ENCODE assay signal across 18 cellular contexts in genomic region chr20:44135811-44136204, GRCh38. TPM values are rescaled to one million over a fixed set of nuclear protein-coding genes. Genes with fewer than 3 reads are reported as not detected.
DNase-seq lines count a peak whose midpoint lies in the region; ATAC-seq and TF ChIP-seq lines count a peak whose summit lies in the region.
"Had no signal": no experiment of that assay in that cellular context is flagged by ENCODE, and none has a peak within 500 bp of the region (broad histone marks: within the 10 kb centered on the region; RNA-seq: fewer than 3 reads in every experiment).

No MANE protein-coding gene starts in this region.

- H3K4me3 Mint-ChIP-seq in activated CD4-positive, alpha-beta T cell treated with anti-CD3 and anti-CD28 coated beads, Interleukin-2, amount 10 ng/mL, durations not matched to agents 24 days and 14 days = no peak overlapping the region
- no peak overlapping the region for H3K4me3 Mint-ChIP-seq in activated T-helper 17 cell treated with anti-CD3 and anti-CD28 coated beads, Interleukin-2, amount 50 U/mL, for 72 hours
- no peak overlapping the region for H3K4me3 Mint-ChIP-seq in mesothelial cell of epicardium
- H3K4me3 Mint-ChIP-seq: neural crest cell had no signal

- no peak overlapping the region for H3K27ac Mint-ChIP-seq in activated CD4-positive, alpha-beta T cell treated with anti-CD3 and anti-CD28 coated beads, Interleukin-2, amount 10 ng/mL, durations not matched to agents 24 days and 14 days
- H3K27ac Mint-ChIP-seq in activated T-helper 17 cell treated with anti-CD3 and anti-CD28 coated beads, Interleukin-2, amount 50 U/mL, for 72 hours = no peak overlapping the region
- H3K27ac Mint-ChIP-seq in mesothelial cell of epicardium = peak overlapping the region; percentile 52

- peak; percentile 26 for ATAC-seq in activated T-helper 17 cell treated with anti-CD3 and anti-CD28 coated beads, Interleukin-2, amount 50 U/mL, for 72 hours (replicated peaks)

- H3K27ac ChIP-seq in stomach = peak overlapping the region in 4 of 5 donors; percentile 14 to 85 (median 60)
- H3K27ac ChIP-seq: C4-2B, testis had no signal

- H3K4me1 ChIP-seq in stomach = peaks cover 0 to 19% (median 11%) of the 10 kb centered on the region in 4 donors
- H3K4me1 ChIP-seq: testis had no signal

- TF ChIP-seq EP300 in stomach (IDR thresholded peaks at IDR 0.05) = no peak

- no peaks in the 10 kb centered on the region for H3K4me1 Mint-ChIP-seq in activated CD4-positive, alpha-beta T cell treated with anti-CD3 and anti-CD28 coated beads, Interleukin-2, amount 10 ng/mL, durations not matched to agents 24 days and 14 days
- no peaks in the 10 kb centered on the region for H3K4me1 Mint-ChIP-seq in activated T-helper 17 cell treated with anti-CD3 and anti-CD28 coated beads, Interleukin-2, amount 50 U/mL, for 72 hours
- H3K4me1 Mint-ChIP-seq in mesothelial cell of epicardium = peaks cover 14% of the 10 kb centered on the region

- peaks cover 0 to 27% (median 0%) of the 10 kb centered on the region in 3 donors for H3K27me3 ChIP-seq in stomach
- H3K27me3 ChIP-seq: testis had no signal

- TF ChIP-seq POLR2A in stomach (IDR thresholded peaks at IDR 0.05) = no peak

- intact Hi-C loops in activated CD4-positive, alpha-beta T cell treated with anti-CD3 and anti-CD28 coated beads, Interleukin-2, amount 10 ng/mL, durations not matched to agents 24 days and 14 days (cut with micrococcal nuclease) = loop anchor here (5.0 kb wide), 1 partner anchor 56 kb away; no protein-coding TSS in a partner anchor
- intact Hi-C loops in stomach (cut with DNase I; ENCODE audit: low total_unique reads) = no loop called here

- TF ChIP-seq CTCF in mesothelial cell of epicardium (IDR thresholded peaks at IDR 0.05; ENCODE audit: unreplicated experiment) (no peak), stomach (IDR thresholded peaks at IDR 0.05) (no peak)

- peak; percentile 60 for DNase-seq in activated CD4-positive, alpha-beta T cell treated with anti-CD3 and anti-CD28 coated beads, Interleukin-2, amount 10 ng/mL, durations not matched to agents 24 days and 14 days
- no peak for DNase-seq in activated CD4-positive, alpha-beta T cell treated with anti-CD3 and anti-CD28 coated beads, Interleukin-2, amount 50 U/mL, for 1 hour
- no peak for DNase-seq in mesothelial cell of epicardium (ENCODE audit: low spot score in 2 of 2, unreplicated experiment in 2 of 2)
- DNase-seq in stomach = no peak
- no peak for DNase-seq in A172 (ENCODE audit: low spot score)
- no peak for DNase-seq in SW480 (ENCODE audit: low spot score)
- DNase-seq in AG20443 (ENCODE audit: low spot score) = no peak
- DNase-seq: 8988T; activated CD4-positive, alpha-beta T cell treated with anti-CD3 and anti-CD28 coated beads for 1 hour; NCI-H187 treated with DMSO at 0.1 percent for 48 hours; NCI-H510A; retina; SHP77 treated with DMSO at 0.1 percent for 48 hours; testis had no signal

- H3K9me3 ChIP-seq in stomach = no peaks in the 10 kb centered on the region
- H3K9me3 ChIP-seq: testis had no signal

- no peaks in the 10 kb centered on the region for H3K36me3 ChIP-seq in stomach

- H3K27me3 Mint-ChIP-seq in activated CD4-positive, alpha-beta T cell treated with anti-CD3 and anti-CD28 coated beads, Interleukin-2, amount 10 ng/mL, durations not matched to agents 24 days and 14 days = peaks cover 17% of the 10 kb centered on the region
- peaks cover 11% of the 10 kb centered on the region for H3K27me3 Mint-ChIP-seq in activated T-helper 17 cell treated with anti-CD3 and anti-CD28 coated beads, Interleukin-2, amount 50 U/mL, for 72 hours
- H3K27me3 Mint-ChIP-seq in mesothelial cell of epicardium (ENCODE audit: low read depth) = no peaks in the 10 kb centered on the region

- H3K36me3 Mint-ChIP-seq in activated CD4-positive, alpha-beta T cell treated with anti-CD3 and anti-CD28 coated beads, Interleukin-2, amount 10 ng/mL, durations not matched to agents 24 days and 14 days (ENCODE audit: low read depth) = no peaks in the 10 kb centered on the region
- no peaks in the 10 kb centered on the region for H3K36me3 Mint-ChIP-seq in activated T-helper 17 cell treated with anti-CD3 and anti-CD28 coated beads, Interleukin-2, amount 50 U/mL, for 72 hours (ENCODE audit: low read depth)
- H3K36me3 Mint-ChIP-seq in mesothelial cell of epicardium = no peaks in the 10 kb centered on the region

- no peak overlapping the region for H3K4me3 ChIP-seq in stomach
- H3K4me3 ChIP-seq: testis had no signal

- no peaks in the 10 kb centered on the region for H3K9me3 Mint-ChIP-seq in activated CD4-positive, alpha-beta T cell treated with anti-CD3 and anti-CD28 coated beads, Interleukin-2, amount 10 ng/mL, durations not matched to agents 24 days and 14 days
- no peaks in the 10 kb centered on the region for H3K9me3 Mint-ChIP-seq in activated T-helper 17 cell treated with anti-CD3 and anti-CD28 coated beads, Interleukin-2, amount 50 U/mL, for 72 hours
- H3K9me3 Mint-ChIP-seq in mesothelial cell of epicardium = no peaks in the 10 kb centered on the region
- H3K9me3 Mint-ChIP-seq: neural crest cell had no signal

- 78 to 94% (median 83%) methylated on average over 1 of the region's 1 CpG for WGBS in stomach, 5 donors

RNA-seq across cellular contexts. Expression of gene JPH2, which starts 51.2 kb away (rescaled TPM):
- total RNA-seq in activated CD4-positive, alpha-beta T cell treated with anti-CD3 and anti-CD28 coated beads, Interleukin-2, amount 10 ng/mL, durations not matched to agents 24 days and 14 days = 0.05 TPM in 1 of 2 replicates, not detected in the other
- total RNA-seq in activated T-helper 17 cell treated with anti-CD3 and anti-CD28 coated beads, Interleukin-2, amount 50 U/mL, for 72 hours = under 1 TPM; 0.09 to 0.42 TPM
- total RNA-seq in mesothelial cell of epicardium = 3.4 to 4.2 TPM (median 3.5 TPM) in 3 replicates
- 10 to 100 TPM in 4 of 5 donors, 1 to 10 TPM in 1; 7.6 to 51.9 (median 38.9) TPM for total RNA-seq in stomach
- polyA plus RNA-seq in stomach = 1 to 10 TPM in 2 of 3 donors, under 1 TPM in 1; 0.15 to 9.1 (median 1.1) TPM
- total RNA-seq in A172 (2014; rRNA removed; shearing (Covaris generic)) = 3.1 and 4.8 TPM in 2 replicates
- total RNA-seq: endothelial cell of umbilical vein had no signal
- polyA plus RNA-seq: endothelial cell of umbilical vein had no signal
